ENCODE assay signal across 12 cellular contexts in genomic region chr7:123594813-123595241, GRCh38. TPM values are rescaled to one million over a fixed set of nuclear protein-coding genes. Genes with fewer than 3 reads are reported as not detected.
DNase-seq lines count a peak whose midpoint lies in the region; ATAC-seq and TF ChIP-seq lines count a peak whose summit lies in the region.
"Had no signal": no experiment of that assay in that cellular context is flagged by ENCODE, and none has a peak within 500 bp of the region (broad histone marks: within the 10 kb centered on the region; RNA-seq: fewer than 3 reads in every experiment).

No MANE protein-coding gene starts in this region.

- no peak for ATAC-seq in stimulated activated naive CD8-positive, alpha-beta T cell treated with anti-CD3 and anti-CD28 coated beads, Interleukin-15, amount 100 ng/mL, for 72 hours
- ATAC-seq: body of pancreas had no signal

- no peak overlapping the region for H3K4me3 Mint-ChIP-seq in stimulated activated naive CD8-positive, alpha-beta T cell treated with anti-CD3 and anti-CD28 coated beads, Interleukin-15, amount 100 ng/mL, for 72 hours

- H3K14ac ChIP-seq in mesenchymal stem cell (ENCODE audit: low read length in 2 of 2): no peak overlapping the region

- H4K8ac ChIP-seq in mesenchymal stem cell (ENCODE audit: low read length): peak overlapping the region; percentile 98

- peak overlapping the region in 1 of 2 experiments; percentile 80 for H3K18ac ChIP-seq in mesenchymal stem cell (ENCODE audit: low read depth in 1 of 2, low read length in 2 of 2)

- H3K27ac ChIP-seq in WERI-Rb-1 (no peak overlapping the region), mesenchymal stem cell (ENCODE audit: low read length, poor library complexity, severe bottlenecking) (no peak overlapping the region)
- H3K27ac ChIP-seq: body of pancreas, esophagus muscularis mucosa, VCaP had no signal

- H2AK5ac ChIP-seq in mesenchymal stem cell (ENCODE audit: low read length, severe bottlenecking): no peak overlapping the region

- H2AFZ ChIP-seq in mesenchymal stem cell (ENCODE audit: low read depth, low read length): peak overlapping the region; percentile 82

- 26% methylated on average over 10 of the region's 10 CpGs for WGBS in mesenchymal stem cell

- H3K9me3 ChIP-seq in WERI-Rb-1 (ENCODE audit: severe bottlenecking): no peaks in the 10 kb centered on the region
- H3K9me3 ChIP-seq in mesenchymal stem cell (ENCODE audit: control insufficient read depth, low read length): no peaks in the 10 kb centered on the region
- H3K9me3 ChIP-seq: body of pancreas, esophagus muscularis mucosa had no signal

- no peak overlapping the region for H2BK5ac ChIP-seq in mesenchymal stem cell (ENCODE audit: low read depth, low read length, poor library complexity, severe bottlenecking)

- H2BK15ac ChIP-seq in mesenchymal stem cell (ENCODE audit: low read depth, poor library complexity, severe bottlenecking): no peak overlapping the region

- DNase-seq in DMS53 treated with DMSO at 0.1 percent for 48 hours (lab: John Stamatoyannopoulos, UW; ENCODE audit: unreplicated experiment): peak; percentile 81
- DNase-seq in NCI-H2029 (lab: John Stamatoyannopoulos, UW): peak; percentile 75
- DNase-seq in WERI-Rb-1: peak; percentile 9
- peak; percentile 43 for DNase-seq in mesenchymal stem cell
- DNase-seq in activated CD4-positive, CD25-positive, alpha-beta regulatory T cell (lab: John Stamatoyannopoulos, UW): no peak
- DNase-seq in HK-2 (ENCODE audit: unreplicated experiment): no peak
- no peak for DNase-seq in NCI-H524 (lab: John Stamatoyannopoulos, UW)
- DNase-seq in stimulated activated naive CD8-positive, alpha-beta T cell treated with anti-CD3 and anti-CD28 coated beads, Interleukin-15, amount 100 ng/mL, for 72 hours: no peak
- DNase-seq: body of pancreas, NCI-H2081 had no signal

- H3K27me3 ChIP-seq in WERI-Rb-1 (ENCODE audit: insufficient read depth, low read depth, severe bottlenecking): no peaks in the 10 kb centered on the region
- H3K27me3 ChIP-seq in mesenchymal stem cell (ENCODE audit: control insufficient read depth in 1 of 2, insufficient read depth in 1 of 2, low read length in 2 of 2): no peaks in the 10 kb centered on the region
- H3K27me3 ChIP-seq: body of pancreas had no signal

- H3K27me3 Mint-ChIP-seq in stimulated activated naive CD8-positive, alpha-beta T cell treated with anti-CD3 and anti-CD28 coated beads, Interleukin-15, amount 100 ng/mL, for 72 hours: peaks cover 38% of the 10 kb centered on the region

- no peaks in the 10 kb centered on the region for H3K9me3 Mint-ChIP-seq in stimulated activated naive CD8-positive, alpha-beta T cell treated with anti-CD3 and anti-CD28 coated beads, Interleukin-15, amount 100 ng/mL, for 72 hours

- H3K9ac ChIP-seq in mesenchymal stem cell (ENCODE audit: low read length): no peak overlapping the region

- no peaks in the 10 kb centered on the region for H3K79me1 ChIP-seq in mesenchymal stem cell (replicated peaks; ENCODE audit: low read length, poor library complexity, severe bottlenecking)

- H3K4me1 Mint-ChIP-seq in stimulated activated naive CD8-positive, alpha-beta T cell treated with anti-CD3 and anti-CD28 coated beads, Interleukin-15, amount 100 ng/mL, for 72 hours: no peaks in the 10 kb centered on the region

- no peak overlapping the region for H2BK120ac ChIP-seq in mesenchymal stem cell (ENCODE audit: low read depth, low read length)

- H4K91ac ChIP-seq in mesenchymal stem cell (ENCODE audit: low read length): no peak overlapping the region

- H3K36me3 ChIP-seq in WERI-Rb-1 (no peaks in the 10 kb centered on the region), mesenchymal stem cell (ENCODE audit: control insufficient read depth in 1 of 2, insufficient read depth in 2 of 2, low read depth in 1 of 2, low read length in 2 of 2) (no peaks in the 10 kb centered on the region)
- H3K36me3 ChIP-seq: esophagus muscularis mucosa had no signal

- no peak overlapping the region for H3K23ac ChIP-seq in mesenchymal stem cell (ENCODE audit: low read length in 2 of 2)

- peak overlapping the region in 1 of 2 experiments; percentile 73 for H3K4ac ChIP-seq in mesenchymal stem cell (ENCODE audit: low read depth in 1 of 2, low read length in 2 of 2)

- H3K4me3 ChIP-seq in WERI-Rb-1 (ENCODE audit: low read depth, low read length): no peak overlapping the region
- no peak overlapping the region for H3K4me3 ChIP-seq in mesenchymal stem cell (ENCODE audit: insufficient read depth in 1 of 2, low read depth in 1 of 2, low read length in 2 of 2)
- H3K4me3 ChIP-seq: body of pancreas, esophagus muscularis mucosa had no signal

- peaks cover 2% of the 10 kb centered on the region for H3K4me1 ChIP-seq in mesenchymal stem cell (ENCODE audit: control insufficient read depth, insufficient read depth, low read depth, low read length)
- H3K4me1 ChIP-seq: body of pancreas had no signal

- no peak overlapping the region for H2BK12ac ChIP-seq in mesenchymal stem cell (ENCODE audit: low read length in 2 of 2)

- H3K27ac Mint-ChIP-seq in stimulated activated naive CD8-positive, alpha-beta T cell treated with anti-CD3 and anti-CD28 coated beads, Interleukin-15, amount 100 ng/mL, for 72 hours: no peak overlapping the region

- no peak overlapping the region for H3K4me2 ChIP-seq in mesenchymal stem cell (ENCODE audit: low read length, poor library complexity, severe bottlenecking)

- no peak for TF ChIP-seq CTCF in WERI-Rb-1 (IDR thresholded peaks at IDR 0.05; ENCODE audit: low read depth, low read length)

RNA-seq across cellular contexts. Expression of gene ASB15, which starts 6.8 kb away (rescaled TPM):
- polyA plus RNA-seq in mesenchymal stem cell (2013, experiment 1 of 2): 0.10 TPM
- polyA plus RNA-seq in mesenchymal stem cell (2013, experiment 2 of 2): 0.12 TPM

RNA-seq across cellular contexts. Expression of gene NDUFA5, which starts 37.2 kb away (rescaled TPM):
- 57.7 TPM for polyA plus RNA-seq in mesenchymal stem cell (2013, experiment 1 of 2)
- polyA plus RNA-seq in mesenchymal stem cell (2013, experiment 2 of 2): 57.3 TPM

Comparison
In these comparisons a context has a peak if more than half of its experiments do, and no peak if none do; other contexts are left out.
1. DNase-seq: peak in DMS53 treated with DMSO at 0.1 percent for 48 hours (single experiment), NCI-H2029 (single experiment), WERI-Rb-1 (single experiment) and mesenchymal stem cell (single experiment); none in activated CD4-positive, CD25-positive, alpha-beta regulatory T cell (0 of 4), HK-2 (single experiment), NCI-H524 (0 of 2) and stimulated activated naive CD8-positive, alpha-beta T cell treated with anti-CD3 and anti-CD28 coated beads, Interleukin-15, amount 100 ng/mL, for 72 hours (0 of 2).